17 cellular contexts compared by ENCODE assay signal in the genomic region with DNA sequence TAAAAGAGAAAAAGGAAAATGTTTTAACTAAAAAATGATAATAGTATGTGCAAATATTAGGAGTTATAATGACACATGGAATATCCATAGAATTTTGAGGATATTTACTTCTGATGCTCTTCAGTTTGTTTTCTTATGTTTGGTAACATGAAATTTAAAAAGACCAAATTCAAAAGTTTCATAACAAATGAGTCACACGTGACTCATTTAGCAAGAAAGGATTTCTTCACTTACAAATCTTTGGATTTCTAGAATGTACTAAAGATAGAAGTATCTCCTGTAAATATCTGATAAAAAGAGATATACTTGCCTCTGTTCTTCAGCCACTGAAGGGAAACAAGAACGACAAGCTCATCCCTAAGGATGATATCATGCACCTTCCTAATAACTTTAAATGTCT.
DNase-seq lines count a peak whose midpoint lies in the region; ATAC-seq and TF ChIP-seq lines count a peak whose summit lies in the region.
"Had no signal": no experiment of that assay in that cellular context is flagged by ENCODE, and none has a peak within 500 bp of the region (broad histone marks: within the 10 kb centered on the region; RNA-seq: fewer than 3 reads in every experiment).

No MANE protein-coding gene starts in this region.

- H3K4me1 Mint-ChIP-seq in Caco-2 (ENCODE audit: low read depth, unreplicated experiment) = no peaks in the 10 kb centered on the region
- H3K4me1 Mint-ChIP-seq: CD14-positive monocyte had no signal

- BruUV-seq in Caco-2 (replicated peaks; lab: Mats Ljungman, UMichigan) = no TSS peak

- H3K27ac Mint-ChIP-seq in Caco-2 (ENCODE audit: unreplicated experiment) = no peak overlapping the region
- H3K27ac Mint-ChIP-seq: CD14-positive monocyte had no signal

- H3K27ac ChIP-seq in dorsolateral prefrontal cortex = no peak overlapping the region

- no peak for ATAC-seq in GM18520 (IDR thresholded peaks at IDR 0.05; ENCODE audit: unreplicated experiment)

- no peaks in the 10 kb centered on the region for H3K36me3 ChIP-seq in adipocyte (ENCODE audit: control insufficient read depth, insufficient read depth, low read length, severe bottlenecking)
- H3K36me3 ChIP-seq in Caco-2 (ENCODE audit: control insufficient read depth, insufficient read depth, low read length) = no peaks in the 10 kb centered on the region
- H3K36me3 ChIP-seq: HAP-1 had no signal

- H3K4me3 Mint-ChIP-seq in Caco-2 (ENCODE audit: unreplicated experiment) = no peak overlapping the region
- H3K4me3 Mint-ChIP-seq: CD14-positive monocyte had no signal

- no peak overlapping the region for H3K9ac ChIP-seq in adipocyte (ENCODE audit: low read length)

- intact Hi-C loops in Caco-2 (cut with micrococcal nuclease; ENCODE audit: unreplicated experiment) (no loop called here), dorsolateral prefrontal cortex (cut with DNase I) (no loop called here)

- TF ChIP-seq CTCF in fibroblast of mammary gland (conservative IDR thresholded peaks at IDR 0.05; ENCODE audit: control insufficient read depth, insufficient read depth, low read depth, low read length) (no peak), Caco-2 (IDR thresholded peaks at IDR 0.05; ENCODE audit: insufficient read depth in 1 of 2, low read depth in 1 of 2, low read length in 1 of 2, severe bottlenecking in 1 of 2, unreplicated experiment in 1 of 2) (no peak), dorsolateral prefrontal cortex (IDR thresholded peaks at IDR 0.05 in 54 of 56, conservative IDR thresholded peaks at IDR 0.05 in 2 of 56; ENCODE audit: low read depth in 1 of 56, partially characterized antibody in 56 of 56) (no peak)

- H3K27me3 ChIP-seq in adipocyte (replicated peaks; ENCODE audit: control insufficient read depth, insufficient read depth, low read length) = no peaks in the 10 kb centered on the region
- H3K27me3 ChIP-seq in Caco-2 (replicated peaks; ENCODE audit: control insufficient read depth, insufficient read depth, low read length) = no peaks in the 10 kb centered on the region
- no peaks in the 10 kb centered on the region for H3K27me3 ChIP-seq in dorsolateral prefrontal cortex

- no peaks in the 10 kb centered on the region for H3K9me3 ChIP-seq in adipocyte (ENCODE audit: control insufficient read depth, low read length)
- no peaks in the 10 kb centered on the region for H3K9me3 ChIP-seq in Caco-2
- H3K9me3 ChIP-seq: HAP-1 had no signal

- peaks cover 3% of the 10 kb centered on the region for H3K27me3 Mint-ChIP-seq in Caco-2 (ENCODE audit: insufficient read depth, unreplicated experiment)

- H3K4me3 ChIP-seq in adipocyte (ENCODE audit: low read length) (no peak overlapping the region), fibroblast of mammary gland (ENCODE audit: control insufficient read depth, low read depth, low read length) (no peak overlapping the region), Caco-2 (ENCODE audit: low read depth, low read length) (no peak overlapping the region), dorsolateral prefrontal cortex (no peak overlapping the region)
- H3K4me3 ChIP-seq: HAP-1 had no signal

- POLR2A ChIA-PET in Caco-2 (lab: Charles Lee) = no interaction called here

- no peaks in the 10 kb centered on the region for H3K36me3 Mint-ChIP-seq in Caco-2 (ENCODE audit: insufficient read depth, unreplicated experiment)
- H3K36me3 Mint-ChIP-seq: CD14-positive monocyte had no signal

- CTCF ChIA-PET in Caco-2 (lab: Charles Lee) = no interaction called here

- no peaks in the 10 kb centered on the region for H3K9me3 Mint-ChIP-seq in Caco-2 (ENCODE audit: unreplicated experiment)

- peaks cover 5% of the 10 kb centered on the region for H3K4me1 ChIP-seq in adipocyte (ENCODE audit: control insufficient read depth, insufficient read depth, low read length)
- no peaks in the 10 kb centered on the region for H3K4me1 ChIP-seq in Caco-2
- H3K4me1 ChIP-seq: HAP-1 had no signal

- DNase-seq in HT1080 (ENCODE audit: low read depth) (peak; percentile 1), adipocyte (ENCODE audit: low read depth) (peak; percentile 15), fibroblast of mammary gland (ENCODE audit: low read depth) (peak; percentile 0), Caco-2 (no peak), A172 (ENCODE audit: low spot score) (no peak), dorsolateral prefrontal cortex (no peak)
- DNase-seq: DMS 273 treated with DMSO at 0.1 percent for 48 hours, DND-41, KG1, NCI-H1417 treated with DMSO at 0.1 percent for 48 hours, NCI-H187 treated with DMSO at 0.1 percent for 48 hours, NCI-H226, NCI-H524, NCI-H82 had no signal

Comparison
In these comparisons a context has a peak if more than half of its experiments do, and no peak if none do; other contexts are left out.
1. DNase-seq: peak in HT1080 (single experiment), adipocyte (single experiment) and fibroblast of mammary gland (single experiment); none in Caco-2 (0 of 2), A172 (single experiment) and dorsolateral prefrontal cortex (0 of 10).